ENCODE assay signal across 18 cellular contexts in the genomic region with DNA sequence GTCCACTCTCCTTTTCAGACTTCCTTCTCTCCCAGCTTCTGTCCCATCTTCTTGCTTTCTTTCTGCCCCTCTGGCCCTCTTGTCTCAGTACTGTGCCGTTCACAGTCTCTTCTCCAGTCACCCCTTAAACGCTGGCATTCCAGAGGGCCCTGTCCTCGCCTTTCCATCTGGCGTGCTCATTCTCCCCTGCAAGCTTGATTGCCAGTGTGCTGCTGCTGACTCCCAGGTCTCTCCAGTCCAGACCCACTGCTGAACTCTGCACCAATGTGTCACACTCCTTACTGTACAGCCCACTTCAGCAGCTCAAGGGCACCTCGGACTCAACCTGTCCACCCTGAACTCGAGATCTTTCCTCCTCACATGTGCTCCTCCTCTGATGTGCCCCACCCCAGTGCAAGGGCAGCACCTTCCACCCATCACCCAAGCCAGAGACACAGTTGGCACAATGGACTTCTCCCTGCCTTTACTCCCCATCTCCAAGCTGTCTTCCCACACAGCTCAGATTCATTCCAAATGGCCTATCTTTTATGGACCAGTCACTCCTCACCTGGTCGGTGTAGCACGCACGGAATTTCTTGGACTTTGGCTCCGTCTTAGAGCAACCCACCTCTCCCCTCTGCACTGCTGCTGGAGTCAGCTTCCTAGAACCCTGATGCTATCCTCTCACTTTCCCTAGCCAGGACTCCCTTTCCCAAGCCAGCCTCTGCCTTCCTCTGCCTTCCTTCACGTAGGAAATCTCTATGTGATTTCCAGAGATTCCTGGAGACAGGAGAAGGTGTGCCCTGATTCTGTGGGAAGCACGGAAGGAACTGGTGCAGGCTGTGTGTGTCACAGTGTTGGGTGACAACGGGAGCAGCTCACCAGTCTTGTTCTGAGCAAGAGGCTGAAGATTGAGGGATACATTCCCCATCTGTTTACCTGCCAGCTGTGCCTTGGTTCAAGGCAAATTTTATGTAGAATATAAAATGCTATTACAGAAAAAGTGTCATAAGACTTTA.
"Had no signal": no experiment of that assay in that cellular context is flagged by ENCODE, and none has a peak within 500 bp of the region (broad histone marks: within the 10 kb centered on the region; RNA-seq: fewer than 3 reads in every experiment).

No MANE protein-coding gene starts in this region.

- H3K4me3 ChIP-seq: prostate gland, sigmoid colon, suprapubic skin, vagina had no signal

- ATAC-seq: activated CD4-positive, CD25-positive, alpha-beta regulatory T cell treated with anti-CD3 and anti-CD28 coated beads, Interleukin-2, amount 50 U/mL, for 24 hours; activated CD8-positive, alpha-beta memory T cell treated with anti-CD3 and anti-CD28 coated beads, Interleukin-2, amount 10 ng/mL, durations not matched to agents 7 days and 5 days; activated T-cell treated with anti-CD3 and anti-CD28 coated beads, Interleukin-2, amount 50 U/mL, for 72 hours; naive thymus-derived CD8-positive, alpha-beta T cell; stimulated activated naive CD8-positive, alpha-beta T cell treated with anti-CD3 and anti-CD28 coated beads, Interleukin-15, Interleukin-2, amounts not matched to agents 100 U/mL and 50 U/mL, for 24 hours had no signal

- H3K27me3 ChIP-seq: sigmoid colon, suprapubic skin, vagina had no signal

- H3K36me3 ChIP-seq: prostate gland, sigmoid colon, vagina had no signal

- H3K9me3 ChIP-seq: prostate gland, sigmoid colon, suprapubic skin, vagina had no signal

- H3K27ac ChIP-seq: prostate gland, sigmoid colon, suprapubic skin, vagina had no signal

- DNase-seq: activated CD8-positive, alpha-beta memory T cell treated with anti-CD3 and anti-CD28 coated beads, Interleukin-2, amount 10 ng/mL, durations not matched to agents 7 days and 5 days; activated gamma-delta T cell treated with Interleukin-2 at 50 U/mL for 16 hours; activated T-cell treated with anti-CD3 and anti-CD28 coated beads, Interleukin-2, amount 50 U/mL, for 72 hours; central memory CD4-positive, alpha-beta T cell; endodermal cell; erythroblast; hypothalamus; mammary epithelial cell; naive thymus-derived CD8-positive, alpha-beta T cell; occipital lobe; sigmoid colon; stimulated activated CD4-positive, alpha-beta T cell treated with anti-CD3 and anti-CD28 coated beads, Interleukin-2, amount 100 ng/mL, for 48 hours; stimulated activated naive CD8-positive, alpha-beta T cell treated with anti-CD3 and anti-CD28 coated beads, Interleukin-15, Interleukin-2, amounts not matched to agents 100 U/mL and 50 U/mL, for 24 hours; SW 1271 had no signal

- H3K4me1 ChIP-seq: prostate gland, sigmoid colon, suprapubic skin, vagina had no signal
